In genomic region chr10:102835007-102835482, GRCh38 we compare ENCODE assay signal across 8 cellular contexts. TPM values are rescaled to one million over a fixed set of nuclear protein-coding genes. Genes with fewer than 3 reads are reported as not detected.
DNase-seq lines count a peak whose midpoint lies in the region; ATAC-seq and TF ChIP-seq lines count a peak whose summit lies in the region.

No MANE protein-coding gene starts in this region.

- TF ChIP-seq CTCF in kidney epithelial cell (IDR thresholded peaks at IDR 0.05; ENCODE audit: insufficient read depth, low read length, poor library complexity, severe bottlenecking), result peak; percentile 81

- peak; percentile 72 for ATAC-seq in HG02642 (IDR thresholded peaks at IDR 0.05; ENCODE audit: poor library complexity, unreplicated experiment)
- peak; percentile 92 to 96 for ATAC-seq in activated CD4-positive, CD25-positive, alpha-beta regulatory T cell treated with anti-CD3 and anti-CD28 coated beads, Interleukin-2, amount 50 U/mL, for 24 hours
- ATAC-seq in HG03095 (IDR thresholded peaks at IDR 0.05; ENCODE audit: unreplicated experiment), result no peak

- no peak overlapping the region for H3K4me3 ChIP-seq in kidney epithelial cell (ENCODE audit: low read depth, low read length)

- H3K27ac ChIP-seq in caudate nucleus (ENCODE audit: low read depth, low read length), result no peak overlapping the region

- H3K27me3 ChIP-seq in kidney epithelial cell (ENCODE audit: control insufficient read depth, insufficient read depth, low read length), result peaks cover 10% of the 10 kb centered on the region

- in situ Hi-C loops in Caki2 (cut with HindIII; ENCODE audit: low pct_unique_long_range_greater_than_20kb, low sequenced_read_pairs), result no loop called here

- H3K36me3 ChIP-seq in kidney epithelial cell (ENCODE audit: control insufficient read depth, insufficient read depth, low read length), result no peaks in the 10 kb centered on the region

- DNase-seq in Caki2 (ENCODE audit: low read depth), result peak; percentile 55
- peak; percentile 45 for DNase-seq in NCI-H226
- peak in 52 of 61 donors; percentile 8 to 72 (median 32) for DNase-seq in caudate nucleus (lab: John Stamatoyannopoulos, UW)
- DNase-seq in kidney epithelial cell (ENCODE audit: low read depth), result no peak
- peak; percentile 74 to 84 for DNase-seq in stimulated activated CD4-positive, alpha-beta T cell treated with anti-CD3 and anti-CD28 coated beads, Interleukin-2, amount 100 ng/mL, for 48 hours

RNA-seq across cellular contexts. Expression of gene CYP17A1, which starts 2.2 kb away (rescaled TPM):
- total RNA-seq in Caki2 (2014; rRNA removed; shearing (Covaris generic); ENCODE audit: low replicate concordance), result not detected in 2 replicates
- total RNA-seq in kidney epithelial cell, result 0.07 TPM in 1 of 2 replicates, not detected in the other

RNA-seq across cellular contexts. Expression of gene BORCS7, which starts 19.0 kb away (rescaled TPM):
- 16.0 and 18.0 TPM in 2 replicates for total RNA-seq in Caki2 (2014; rRNA removed; shearing (Covaris generic); ENCODE audit: low replicate concordance)
- total RNA-seq in kidney epithelial cell, result 17.8 and 21.2 TPM in 2 replicates

RNA-seq across cellular contexts. Expression of gene AS3MT, which starts 34.2 kb away (rescaled TPM):
- total RNA-seq in Caki2 (2014; rRNA removed; shearing (Covaris generic); ENCODE audit: low replicate concordance), result 1.2 TPM in 1 of 2 replicates, not detected in the other
- 4.4 and 5.7 TPM in 2 replicates for total RNA-seq in kidney epithelial cell
